Comparison of ENCODE assay signal across 11 cellular contexts in genomic region chr14:105529506-105530445, GRCh38. TPM values are rescaled to one million over a fixed set of nuclear protein-coding genes. Genes with fewer than 3 reads are reported as not detected.
DNase-seq lines count a peak whose midpoint lies in the region; ATAC-seq and TF ChIP-seq lines count a peak whose summit lies in the region.
"Had no signal": no experiment of that assay in that cellular context is flagged by ENCODE, and none has a peak within 500 bp of the region (broad histone marks: within the 10 kb centered on the region; RNA-seq: fewer than 3 reads in every experiment).

No MANE protein-coding gene starts in this region.

- intact Hi-C loops in cardiac septum (cut with DNase I): loop anchor here (5.0 kb wide), 2 partner anchors 37 to 82 kb away; partner anchors contain the start of gene TEDC1
- intact Hi-C loops in mucosa of descending colon (cut with DNase I, micrococcal nuclease): loop anchor here in 1 of 2 donors (10.0 kb wide), 1 partner anchor 85 kb away; no protein-coding TSS in a partner anchor

- no peaks in the 10 kb centered on the region for H3K27me3 ChIP-seq in right atrium auricular region

- H3K4me3 ChIP-seq in right atrium auricular region: peak overlapping the region in 1 of 2 donors; percentile 68
- no peak overlapping the region for H3K4me3 ChIP-seq in mucosa of descending colon

- peak; percentile 51 for DNase-seq in cardiac septum (ENCODE audit: low spot score)
- DNase-seq in right atrium auricular region (ENCODE audit: low spot score): no peak
- DNase-seq in activated naive CD4-positive, alpha-beta T cell treated with anti-CD3 and anti-CD28 coated beads, Interleukin-2, amount 50 U/mL, for 16 hours: peak; percentile 65
- peak; percentile 48 to 68 (median 54) for DNase-seq in mucosa of descending colon
- DNase-seq in dermis blood vessel endothelial cell: no peak
- DNase-seq in NCI-H524 (lab: John Stamatoyannopoulos, UW): no peak
- DNase-seq: ACHN, NCI-H345 had no signal

- H3K4me1 ChIP-seq in right atrium auricular region: peaks cover 0 to 43% of the 10 kb centered on the region in 2 donors
- H3K4me1 ChIP-seq in mucosa of descending colon (ENCODE audit: low read depth): peaks cover 29% of the 10 kb centered on the region

- ATAC-seq in mucosa of descending colon: peak; percentile 20
- no peak for ATAC-seq in GM19455 (IDR thresholded peaks at IDR 0.05; ENCODE audit: unreplicated experiment)
- ATAC-seq in HG02852 (IDR thresholded peaks at IDR 0.05; ENCODE audit: unreplicated experiment): no peak

- H3K36me3 ChIP-seq in right atrium auricular region (no peaks in the 10 kb centered on the region), mucosa of descending colon (ENCODE audit: low read depth) (no peaks in the 10 kb centered on the region)

- TF ChIP-seq CTCF in right atrium auricular region (IDR thresholded peaks at IDR 0.05) (no peak), mucosa of descending colon (IDR thresholded peaks at IDR 0.05) (no peak)

- no peak overlapping the region for H3K27ac ChIP-seq in right atrium auricular region
- H3K27ac ChIP-seq: GM23248 had no signal

- H3K9me3 ChIP-seq in right atrium auricular region (no peaks in the 10 kb centered on the region), mucosa of descending colon (no peaks in the 10 kb centered on the region)

RNA-seq across cellular contexts. Expression of gene TMEM121, which starts 3.4 kb away (rescaled TPM):
- total RNA-seq in cardiac septum: 1.3 TPM
- 1 to 10 TPM; 3.4 to 5.8 TPM for total RNA-seq in right atrium auricular region
- 1 to 10 TPM in 2 of 3 donors, under 1 TPM in 1; 0.38 to 4.0 (median 1.0) TPM for total RNA-seq in mucosa of descending colon
- 4.6 and 11.7 TPM in 2 replicates for total RNA-seq in dermis blood vessel endothelial cell

RNA-seq across cellular contexts. Expression of gene TEDC1, which starts 38.7 kb away (rescaled TPM):
- 3.8 TPM for total RNA-seq in cardiac septum
- total RNA-seq in right atrium auricular region: 1 to 10 TPM; 3.5 to 3.9 TPM
- 10 to 100 TPM; 11.8 to 23.9 (median 21.8) TPM for total RNA-seq in mucosa of descending colon
- total RNA-seq in dermis blood vessel endothelial cell: 9.7 and 18.0 TPM in 2 replicates

RNA-seq across cellular contexts. Expression of gene CRIP1, which starts 43.1 kb away (rescaled TPM):
- 68.2 TPM for total RNA-seq in cardiac septum
- total RNA-seq in right atrium auricular region: 10 to 100 TPM; 42.9 to 79.2 TPM
- total RNA-seq in mucosa of descending colon: 100 to 1,000 TPM in 2 of 3 donors, 10 to 100 TPM in 1; 41.3 to 144 (median 142) TPM
- 0.42 and 0.68 TPM in 2 replicates for total RNA-seq in dermis blood vessel endothelial cell

RNA-seq across cellular contexts. Expression of gene CRIP2, which starts 55.2 kb away (rescaled TPM):
- total RNA-seq in cardiac septum (918 TPM), right atrium auricular region (1,000 to 10,000 TPM in 1 of 2 donors, 100 to 1,000 TPM in 1; 831 to 1,272 TPM), mucosa of descending colon (10 to 100 TPM; 10.0 to 41.6 (median 23.5) TPM), dermis blood vessel endothelial cell (265 and 324 TPM in 2 replicates)

Comparison
In these comparisons a context has a peak if more than half of its experiments do, and no peak if none do; other contexts are left out.
1. DNase-seq: peak in cardiac septum (single experiment), activated naive CD4-positive, alpha-beta T cell treated with anti-CD3 and anti-CD28 coated beads, Interleukin-2, amount 50 U/mL, for 16 hours (single experiment) and mucosa of descending colon (3 of 3); none in right atrium auricular region (single experiment), dermis blood vessel endothelial cell (single experiment) and NCI-H524 (0 of 2).
2. RNA of gene CRIP1, which starts 43.1 kb away (total RNA-seq): 41.3 to 144 TPM in mucosa of descending colon, 42.9 to 79.2 TPM in right atrium auricular region and 68.2 TPM in cardiac septum (single experiment); 0.42 to 0.68 TPM in dermis blood vessel endothelial cell; every median in the first group is over 10 times any median in the second.